ENCODE assay signal across 21 cellular contexts in genomic region chr4:62601737-62602136, GRCh38.
"Had no signal": no experiment of that assay in that cellular context is flagged by ENCODE, and none has a peak within 500 bp of the region (broad histone marks: within the 10 kb centered on the region; RNA-seq: fewer than 3 reads in every experiment).

No MANE protein-coding gene starts in this region.

- H3K27me3 Mint-ChIP-seq: activated CD4-positive, alpha-beta T cell treated with anti-CD3 and anti-CD28 coated beads, Interleukin-2, amount 10 ng/mL, durations not matched to agents 24 days and 14 days; activated CD8-positive, alpha-beta T cell treated with anti-CD3 and anti-CD28 coated beads for 36 hours; activated naive CD8-positive, alpha-beta T cell treated with anti-CD3 and anti-CD28 coated beads, Interleukin-2, amount 10 ng/mL, durations not matched to agents 7 days and 5 days; activated T-helper 17 cell treated with anti-CD3 and anti-CD28 coated beads, Interleukin-2, amount 50 U/mL, for 72 hours; stimulated activated naive CD8-positive, alpha-beta T cell treated with anti-CD3 and anti-CD28 coated beads, Interleukin-15, amount 100 ng/mL, for 72 hours had no signal

- H3K4me1 ChIP-seq: esophagus muscularis mucosa, psoas muscle, suprapubic skin had no signal

- ATAC-seq: activated CD8-positive, alpha-beta T cell treated with anti-CD3 and anti-CD28 coated beads for 36 hours; activated T-helper 17 cell treated with anti-CD3 and anti-CD28 coated beads, Interleukin-2, amount 50 U/mL, for 72 hours; left ventricle myocardium superior; psoas muscle; right cardiac atrium; stimulated activated naive CD8-positive, alpha-beta T cell treated with anti-CD3 and anti-CD28 coated beads, Interleukin-15, amount 100 ng/mL, for 72 hours had no signal

- H3K27me3 ChIP-seq: esophagus muscularis mucosa, ovary, suprapubic skin had no signal

- H3K4me3 ChIP-seq: esophagus muscularis mucosa, ovary, psoas muscle, suprapubic skin had no signal

- H3K27ac ChIP-seq: esophagus muscularis mucosa, ovary, psoas muscle, suprapubic skin had no signal

- H3K9me3 ChIP-seq: esophagus muscularis mucosa, ovary, psoas muscle, suprapubic skin had no signal

- H3K4me3 Mint-ChIP-seq: activated CD4-positive, alpha-beta T cell treated with anti-CD3 and anti-CD28 coated beads, Interleukin-2, amount 10 ng/mL, durations not matched to agents 24 days and 14 days; activated CD8-positive, alpha-beta T cell treated with anti-CD3 and anti-CD28 coated beads for 36 hours; activated naive CD8-positive, alpha-beta T cell treated with anti-CD3 and anti-CD28 coated beads, Interleukin-2, amount 10 ng/mL, durations not matched to agents 7 days and 5 days; activated T-helper 17 cell treated with anti-CD3 and anti-CD28 coated beads, Interleukin-2, amount 50 U/mL, for 72 hours; immature natural killer cell; stimulated activated naive CD8-positive, alpha-beta T cell treated with anti-CD3 and anti-CD28 coated beads, Interleukin-15, amount 100 ng/mL, for 72 hours had no signal

- H3K27ac Mint-ChIP-seq: activated CD4-positive, alpha-beta T cell treated with anti-CD3 and anti-CD28 coated beads, Interleukin-2, amount 10 ng/mL, durations not matched to agents 24 days and 14 days; activated CD8-positive, alpha-beta T cell treated with anti-CD3 and anti-CD28 coated beads for 36 hours; activated naive CD8-positive, alpha-beta T cell treated with anti-CD3 and anti-CD28 coated beads, Interleukin-2, amount 10 ng/mL, durations not matched to agents 7 days and 5 days; activated T-helper 17 cell treated with anti-CD3 and anti-CD28 coated beads, Interleukin-2, amount 50 U/mL, for 72 hours; immature natural killer cell; stimulated activated naive CD8-positive, alpha-beta T cell treated with anti-CD3 and anti-CD28 coated beads, Interleukin-15, amount 100 ng/mL, for 72 hours had no signal

- H3K36me3 ChIP-seq: esophagus muscularis mucosa, ovary, suprapubic skin had no signal

- H3K9me3 Mint-ChIP-seq: activated CD4-positive, alpha-beta T cell treated with anti-CD3 and anti-CD28 coated beads, Interleukin-2, amount 10 ng/mL, durations not matched to agents 24 days and 14 days; activated CD8-positive, alpha-beta T cell treated with anti-CD3 and anti-CD28 coated beads for 36 hours; activated naive CD8-positive, alpha-beta T cell treated with anti-CD3 and anti-CD28 coated beads, Interleukin-2, amount 10 ng/mL, durations not matched to agents 7 days and 5 days had no signal

- H3K36me3 Mint-ChIP-seq: activated naive CD8-positive, alpha-beta T cell treated with anti-CD3 and anti-CD28 coated beads, Interleukin-2, amount 10 ng/mL, durations not matched to agents 7 days and 5 days; immature natural killer cell had no signal

- DNase-seq: activated CD4-positive, alpha-beta T cell treated with anti-CD3 and anti-CD28 coated beads, Interleukin-2, amount 10 ng/mL, durations not matched to agents 24 days and 14 days; activated CD8-positive, alpha-beta T cell treated with anti-CD3 and anti-CD28 coated beads for 36 hours; activated naive CD4-positive, alpha-beta T cell treated with Interleukin-2 at 50 U/mL for 16 hours; activated naive CD8-positive, alpha-beta T cell treated with anti-CD3 and anti-CD28 coated beads, Interleukin-2, amount 10 ng/mL, durations not matched to agents 7 days and 5 days; activated T-cell treated with anti-CD3 and anti-CD28 coated beads, Interleukin-2, amount 50 U/mL, for 1 hour; amygdala; cortex of kidney; effector CD4-positive, alpha-beta T cell; immature natural killer cell; kidney glomerular epithelial cell; left ventricle myocardium superior; ovary; psoas muscle; right cardiac atrium; stimulated activated CD4-positive, alpha-beta T cell treated with anti-CD3 and anti-CD28 coated beads, Interleukin-15, amount 100 ng/mL, for 24 hours; stimulated activated CD4-positive, alpha-beta T cell treated with anti-CD3 and anti-CD28 coated beads, Interleukin-2, amount 100 ng/mL, for 48 hours; stimulated activated naive CD8-positive, alpha-beta T cell treated with anti-CD3 and anti-CD28 coated beads, Interleukin-15, amount 100 ng/mL, for 72 hours; trophoblast cell had no signal

- H3K4me1 Mint-ChIP-seq: activated CD4-positive, alpha-beta T cell treated with anti-CD3 and anti-CD28 coated beads, Interleukin-2, amount 10 ng/mL, durations not matched to agents 24 days and 14 days; activated naive CD8-positive, alpha-beta T cell treated with anti-CD3 and anti-CD28 coated beads, Interleukin-2, amount 10 ng/mL, durations not matched to agents 7 days and 5 days; activated T-helper 17 cell treated with anti-CD3 and anti-CD28 coated beads, Interleukin-2, amount 50 U/mL, for 72 hours; immature natural killer cell; stimulated activated naive CD8-positive, alpha-beta T cell treated with anti-CD3 and anti-CD28 coated beads, Interleukin-15, amount 100 ng/mL, for 72 hours had no signal
